Comparison of ENCODE assay signal across 8 cellular contexts in genomic region chr6:41073203-41073967, GRCh38. TPM values are rescaled to one million over a fixed set of nuclear protein-coding genes. Genes with fewer than 3 reads are reported as not detected.
DNase-seq lines count a peak whose midpoint lies in the region; ATAC-seq and TF ChIP-seq lines count a peak whose summit lies in the region.

No MANE protein-coding gene starts in this region.

- peak overlapping the region; percentile 93 for H3K4me3 ChIP-seq in AG04449 (ENCODE audit: low read depth, low read length)

- POLR2A ChIA-PET in AG04449 (lab: Yijun Ruan, JAX), result interaction anchor here (0.9 kb wide), 1 partner anchor 18 kb away, joined by 3 read pairs; no protein-coding TSS in a partner anchor

- no peak for DNase-seq in AG04449 (ENCODE audit: low read depth, low spot score)
- DNase-seq in NCI-H446 (lab: John Stamatoyannopoulos, UW), result peak; percentile 69 to 84
- peak; percentile 61 to 72 for DNase-seq in activated CD4-positive, alpha-beta T cell treated with anti-CD3 and anti-CD28 coated beads for 24 hours (ENCODE audit: low read depth in 2 of 2)
- peak; percentile 80 for DNase-seq in cerebellum (ENCODE audit: low spot score)
- DNase-seq in stimulated activated CD4-positive, alpha-beta T cell treated with anti-CD3 and anti-CD28 coated beads, Interleukin-1b, Interleukin-23, amount 100 ng/mL, for 1 hour (ENCODE audit: low read depth in 2 of 2), result peak; percentile 55 to 61

- H3K27ac ChIP-seq in layer of hippocampus (ENCODE audit: low read depth, low read length), result peak overlapping the region; percentile 98

- peak; percentile 33 for ATAC-seq in GM18868 (IDR thresholded peaks at IDR 0.05; ENCODE audit: unreplicated experiment)
- ATAC-seq in HG03139 (IDR thresholded peaks at IDR 0.05; ENCODE audit: unreplicated experiment), result peak; percentile 32

- H3K27me3 ChIP-seq in layer of hippocampus (ENCODE audit: control insufficient read depth, insufficient read depth, low read length), result no peaks in the 10 kb centered on the region

- peak; percentile 23 for TF ChIP-seq CTCF in AG04449 (IDR thresholded peaks at IDR 0.05; ENCODE audit: insufficient read depth, low read length, missing control alignments)

- CTCF ChIA-PET in AG04449 (lab: Yijun Ruan, JAX), result interaction anchor here (0.7 to 1.1 kb wide), 3 partner anchors 21 to 246 kb away, joined by 3 to 4 read pairs (median 3); no protein-coding TSS in a partner anchor

RNA-seq across cellular contexts. Expression of gene NFYA, which starts 0.6 kb away (rescaled TPM):
- 32.3 TPM for total RNA-seq in cerebellum

RNA-seq across cellular contexts. Expression of gene OARD1, which starts 1.2 kb away (rescaled TPM):
- 18.0 TPM for total RNA-seq in cerebellum

RNA-seq across cellular contexts. Expression of gene APOBEC2, which starts 20.4 kb away (rescaled TPM):
- total RNA-seq in cerebellum, result not detected

RNA-seq across cellular contexts. Expression of gene TSPO2, which starts 31.1 kb away (rescaled TPM):
- not detected for total RNA-seq in cerebellum

RNA-seq across cellular contexts. Expression of gene UNC5CL, which starts 34.4 kb away (rescaled TPM):
- total RNA-seq in cerebellum, result 0.64 TPM
